Comparison of ENCODE assay signal across 8 cellular contexts in the genomic region with DNA sequence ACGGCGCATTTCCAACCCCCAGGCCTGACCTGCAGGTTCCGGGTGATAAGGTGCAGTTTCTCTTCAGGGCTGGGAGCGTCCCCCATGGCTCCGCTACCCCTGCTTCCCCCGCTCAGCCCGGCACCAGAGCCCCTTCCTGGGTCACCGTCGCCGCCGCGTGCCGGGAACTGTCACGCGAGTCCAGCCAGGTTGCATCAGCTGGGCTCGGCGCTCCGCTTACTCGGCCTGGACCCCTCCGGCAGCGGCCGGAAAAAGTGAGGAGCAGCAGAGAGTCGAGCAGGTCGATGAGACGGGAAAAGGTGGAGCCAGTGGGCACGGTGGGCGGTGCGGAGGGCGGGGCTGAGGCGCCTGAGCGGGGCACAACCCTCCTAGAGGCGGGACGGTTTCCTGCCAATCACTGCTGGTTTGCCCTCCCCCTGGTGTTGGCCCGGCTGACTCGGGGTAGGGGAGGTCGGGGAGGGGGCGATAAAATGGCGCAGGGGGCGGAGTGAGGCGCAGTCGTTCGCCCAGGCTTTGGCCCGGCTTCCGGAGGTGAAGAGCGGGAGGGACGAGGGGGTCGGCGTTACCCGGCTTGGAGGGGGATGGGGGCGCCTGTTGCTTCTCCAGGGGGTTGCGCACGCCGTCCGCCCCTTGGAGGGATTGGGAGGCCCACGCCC. TPM values are rescaled to one million over a fixed set of nuclear protein-coding genes. Genes with fewer than 3 reads are reported as not detected.
A peak's percentile ranks its signal among the peaks of the same experiment; 100 is the strongest.
DNase-seq lines count a peak whose midpoint lies in the region; ATAC-seq and TF ChIP-seq lines count a peak whose summit lies in the region.

S100PBP (plus strand) TSS at position 495 of the 656 bp plus-strand sequence. CDS start 8,447 bp downstream, outside the sequence.
YARS1 (minus strand) TSS at position 200 of the 656 bp plus-strand sequence; CDS start at position 86, 114 bp downstream.

- H3K4me1 Mint-ChIP-seq in activated T-helper 17 cell treated with anti-CD3 and anti-CD28 coated beads, Interleukin-2, amount 50 U/mL, for 72 hours: peaks cover 26% of the 10 kb centered on the region
- peaks cover 28 to 72% (median 63%) of the 10 kb centered on the region in 4 donors for H3K4me1 Mint-ChIP-seq in naive thymus-derived CD8-positive, alpha-beta T cell

- peak within 1 kb of the TSS; percentile 98 for H3K4me3 ChIP-seq in LNCaP clone FGC (ENCODE audit: low read depth, low read length)
- peak within 1 kb of the TSS; percentile 65 to 100 (median 90) for H3K4me3 ChIP-seq in fibroblast of lung (replicated peaks in 1 of 4; ENCODE audit: control extremely low read depth in 1 of 4, insufficient read depth in 1 of 4, low read depth in 3 of 4, low read length in 4 of 4)

- peak within 1 kb of the TSS; percentile 95 for H3K27ac ChIP-seq in RWPE1
- peak within 1 kb of the TSS; percentile 90 for H3K27ac ChIP-seq in fibroblast of lung (ENCODE audit: insufficient read depth, low read length)

- H3K4me2 ChIP-seq in fibroblast of lung (ENCODE audit: extremely low read depth, insufficient read depth, low read length): peak within 1 kb of the TSS; percentile 98

- peak within 1 kb of the TSS; percentile 78 for H3K9ac ChIP-seq in fibroblast of lung (ENCODE audit: insufficient read depth, low read length)

- no peaks in the 10 kb centered on the region for H3K36me3 ChIP-seq in fibroblast of lung (ENCODE audit: control insufficient read depth, insufficient read depth, low read length)

- DNase-seq in Daoy (ENCODE audit: low read depth) (peak; percentile 100), GOT3 (lab: John Stamatoyannopoulos, UW) (peak; percentile 95), LNCaP clone FGC (ENCODE audit: low read depth) (peak; percentile 95), RWPE1 (ENCODE audit: low spot score) (peak; percentile 100), fibroblast of lung (ENCODE audit: low read depth in 2 of 2) (peak; percentile 97)
- peak; percentile 98 to 99 (median 99) for DNase-seq in naive thymus-derived CD8-positive, alpha-beta T cell
- peak; percentile 97 to 99 (median 98) for DNase-seq in stimulated activated naive CD4-positive, alpha-beta T cell (lab: John Stamatoyannopoulos, UW)

- POLR2A ChIA-PET in RWPE1 (lab: Yijun Ruan, JAX; ENCODE audit: low non-redundant PET): interaction anchor here (0.6 to 0.7 kb wide), 2 partner anchors 56 to 207 kb away, joined by 4 to 6 read pairs; no protein-coding TSS in a partner anchor
- POLR2A ChIA-PET in naive thymus-derived CD8-positive, alpha-beta T cell (lab: Charles Lee): interaction anchor here (0.6 to 2.3 kb wide), 6 partner anchors 20 to 804 kb away, joined by 3 to 11 read pairs (median 4); partner anchors contain the start of genes KHDRBS1, RBBP4 and ZBTB8OS

- peaks cover 5% of the 10 kb centered on the region for H3K4me1 ChIP-seq in fibroblast of lung (ENCODE audit: control insufficient read depth, extremely low read depth, insufficient read depth, low read length)

- no peaks in the 10 kb centered on the region for H3K27me3 ChIP-seq in fibroblast of lung (ENCODE audit: control insufficient read depth, insufficient read depth, low read length)

- no peaks in the 10 kb centered on the region for H4K20me1 ChIP-seq in fibroblast of lung (ENCODE audit: control insufficient read depth, extremely low read depth, insufficient read depth, low read length)

- peak; percentile 97 for ATAC-seq in activated T-helper 17 cell treated with anti-CD3 and anti-CD28 coated beads, Interleukin-2, amount 50 U/mL, for 72 hours (replicated peaks)
- peak; percentile 93 to 94 for ATAC-seq in naive thymus-derived CD8-positive, alpha-beta T cell

- peak within 1 kb of the TSS; percentile 95 for H3K4me3 Mint-ChIP-seq in activated T-helper 17 cell treated with anti-CD3 and anti-CD28 coated beads, Interleukin-2, amount 50 U/mL, for 72 hours
- peak within 1 kb of the TSS; percentile 93 to 98 (median 96) for H3K4me3 Mint-ChIP-seq in naive thymus-derived CD8-positive, alpha-beta T cell

- no peaks in the 10 kb centered on the region for H3K9me3 ChIP-seq in fibroblast of lung (ENCODE audit: control insufficient read depth, insufficient read depth, low read depth, low read length)

- H3K9me3 Mint-ChIP-seq in activated T-helper 17 cell treated with anti-CD3 and anti-CD28 coated beads, Interleukin-2, amount 50 U/mL, for 72 hours: no peaks in the 10 kb centered on the region
- no peaks in the 10 kb centered on the region for H3K9me3 Mint-ChIP-seq in naive thymus-derived CD8-positive, alpha-beta T cell

- peak within 1 kb of the TSS; percentile 77 for H2AFZ ChIP-seq in fibroblast of lung (ENCODE audit: low read length)

- H3K27me3 Mint-ChIP-seq in activated T-helper 17 cell treated with anti-CD3 and anti-CD28 coated beads, Interleukin-2, amount 50 U/mL, for 72 hours: no peaks in the 10 kb centered on the region
- H3K27me3 Mint-ChIP-seq in naive thymus-derived CD8-positive, alpha-beta T cell: no peaks in the 10 kb centered on the region

- no peak for TF ChIP-seq CTCF in LNCaP clone FGC (IDR thresholded peaks at IDR 0.05; ENCODE audit: control insufficient read depth, extremely low read depth, insufficient read depth)
- no peak for TF ChIP-seq CTCF in RWPE1 (conservative IDR thresholded peaks at IDR 0.05; ENCODE audit: low read depth)
- no peak for TF ChIP-seq CTCF in fibroblast of lung (conservative IDR thresholded peaks at IDR 0.05 in 1 of 2, IDR thresholded peaks at IDR 0.05 in 1 of 2; ENCODE audit: low read depth in 1 of 2, low read length in 2 of 2)

- peak within 1 kb of the TSS; percentile 95 for H3K27ac Mint-ChIP-seq in activated T-helper 17 cell treated with anti-CD3 and anti-CD28 coated beads, Interleukin-2, amount 50 U/mL, for 72 hours
- H3K27ac Mint-ChIP-seq in naive thymus-derived CD8-positive, alpha-beta T cell: peak within 1 kb of the TSS; percentile 71 to 97 (median 92)

- H3K36me3 Mint-ChIP-seq in activated T-helper 17 cell treated with anti-CD3 and anti-CD28 coated beads, Interleukin-2, amount 50 U/mL, for 72 hours (ENCODE audit: low read depth): peaks cover 48% of the 10 kb centered on the region
- H3K36me3 Mint-ChIP-seq in naive thymus-derived CD8-positive, alpha-beta T cell: peaks cover 0 to 9% (median 0%) of the 10 kb centered on the region in 3 donors

- H3K79me2 ChIP-seq in fibroblast of lung (ENCODE audit: control insufficient read depth, insufficient read depth, low read length): peaks cover 79% of the 10 kb centered on the region

- CTCF ChIA-PET in RWPE1 (lab: Yijun Ruan, JAX): interaction anchor here (0.9 kb wide), 1 partner anchor 16 kb away, joined by 4 read pairs; no protein-coding TSS in a partner anchor

RNA-seq across cellular contexts. Expression of gene S100PBP, which starts in this region (rescaled TPM):
- 34.9 and 59.5 TPM in 2 replicates for total RNA-seq in Daoy (2014; rRNA removed; shearing (Covaris generic))
- total RNA-seq in activated T-helper 17 cell treated with anti-CD3 and anti-CD28 coated beads, Interleukin-2, amount 50 U/mL, for 72 hours: 10 to 100 TPM; 42.7 to 48.1 TPM
- total RNA-seq in fibroblast of lung: 26.7 and 36.3 TPM in 2 replicates
- 30.7 and 41.8 TPM in 2 replicates for polyA plus RNA-seq in fibroblast of lung
- 13.0 and 15.4 TPM in 2 replicates for polyA plus RNA-seq in fibroblast of lung (2012)
- 3.4 and 6.3 TPM in 2 replicates for polyA minus RNA-seq in fibroblast of lung (ENCODE audit: low replicate concordance)
- total RNA-seq in naive thymus-derived CD8-positive, alpha-beta T cell: 10 to 100 TPM; 47.7 to 50.5 TPM
- 1 to 10 TPM; 5.0 to 9.6 (median 6.4) TPM for polyA plus RNA-seq in naive thymus-derived CD8-positive, alpha-beta T cell

RNA-seq across cellular contexts. Expression of gene YARS1, which starts in this region (rescaled TPM):
- 107 and 146 TPM in 2 replicates for total RNA-seq in Daoy (2014; rRNA removed; shearing (Covaris generic))
- total RNA-seq in activated T-helper 17 cell treated with anti-CD3 and anti-CD28 coated beads, Interleukin-2, amount 50 U/mL, for 72 hours: 100 to 1,000 TPM; 101 to 176 TPM
- total RNA-seq in fibroblast of lung: 217 and 295 TPM in 2 replicates
- polyA plus RNA-seq in fibroblast of lung: 85.8 and 94.4 TPM in 2 replicates
- polyA plus RNA-seq in fibroblast of lung (2012): 92.4 and 93.0 TPM in 2 replicates
- polyA minus RNA-seq in fibroblast of lung (ENCODE audit: low replicate concordance): 197 and 205 TPM in 2 replicates
- total RNA-seq in naive thymus-derived CD8-positive, alpha-beta T cell: 100 to 1,000 TPM; 181 to 184 TPM
- 10 to 100 TPM; 45.0 to 60.2 (median 45.1) TPM for polyA plus RNA-seq in naive thymus-derived CD8-positive, alpha-beta T cell

Comparison
In these comparisons a context has a peak if more than half of its experiments do, and no peak if none do; other contexts are left out.
1. Peak in every context shown above with its lines: DNase-seq, ATAC-seq, H3K4me3 ChIP-seq and H3K27ac ChIP-seq.